In the genomic region with DNA sequence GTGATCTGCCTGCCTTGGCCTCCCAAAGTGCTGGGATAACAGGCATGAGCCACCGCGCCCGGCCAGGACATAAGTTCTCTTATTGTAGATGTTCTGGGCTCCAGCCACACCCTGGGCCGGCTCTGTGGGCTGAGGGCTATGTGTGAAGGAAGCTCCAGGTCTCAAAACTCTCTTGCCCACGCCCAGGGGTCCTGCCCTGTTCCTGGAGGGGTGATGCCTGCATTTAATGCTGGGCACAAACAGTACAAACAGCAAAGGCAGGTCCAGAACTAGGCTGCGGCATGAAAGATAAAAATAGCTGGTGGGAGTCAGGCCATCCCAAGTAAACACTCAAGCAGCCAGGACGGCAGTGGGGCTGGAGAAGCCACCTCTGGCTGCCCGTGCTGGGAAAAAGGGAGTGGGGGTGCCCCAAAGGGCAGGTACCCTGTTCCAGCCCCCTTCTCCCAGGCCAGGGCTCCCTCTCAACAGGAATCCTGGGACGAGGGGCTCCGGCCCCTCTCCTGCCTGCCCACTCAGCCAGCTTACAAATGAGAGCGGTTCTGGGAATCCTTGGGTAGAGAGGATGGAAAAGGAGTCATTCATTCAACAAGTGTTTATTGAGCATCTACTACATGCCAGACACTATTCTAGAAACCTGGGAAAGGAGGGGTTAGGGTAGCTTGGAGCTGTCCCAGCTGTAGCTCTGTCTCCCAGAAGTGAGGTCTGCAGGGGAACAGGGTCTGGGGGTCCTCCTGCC, we compare ENCODE assay signal across 12 cellular contexts. TPM values are rescaled to one million over a fixed set of nuclear protein-coding genes. Genes with fewer than 3 reads are reported as not detected.
DNase-seq lines count a peak whose midpoint lies in the region; ATAC-seq and TF ChIP-seq lines count a peak whose summit lies in the region.
"Had no signal": no experiment of that assay in that cellular context is flagged by ENCODE, and none has a peak within 500 bp of the region (broad histone marks: within the 10 kb centered on the region; RNA-seq: fewer than 3 reads in every experiment).

No MANE protein-coding gene starts in this region.

- no peak for DNase-seq in CD4-positive, alpha-beta T cell
- DNase-seq in T-helper 17 cell, result no peak
- no peak for DNase-seq in NCI-H2107 treated with DMSO at 0.1 percent for 48 hours (lab: John Stamatoyannopoulos, UW; ENCODE audit: unreplicated experiment)
- DNase-seq in amniotic stem cell (lab: John Stamatoyannopoulos, UW), result no peak
- DNase-seq: activated CD4-positive, alpha-beta T cell treated with anti-CD3 and anti-CD28 coated beads for 1 hour; MG63; NCI-H2227 treated with DMSO at 0.1 percent for 48 hours; stimulated activated CD4-positive, alpha-beta T cell treated with anti-CD3 and anti-CD28 coated beads, Interleukin-2, amount 100 ng/mL, for 48 hours had no signal

- TF ChIP-seq POLR2A in gastroesophageal sphincter (IDR thresholded peaks at IDR 0.05), result peak in 1 of 2 donors; percentile 4

- H3K27ac ChIP-seq in CD4-positive, alpha-beta T cell (ENCODE audit: low read depth, low read length), result peak overlapping the region; percentile 17
- H3K27ac ChIP-seq in gastroesophageal sphincter (peak overlapping the region; percentile 75 to 99 (median 96)), skin epidermis (peak overlapping the region in 20 of 21 experiments; percentile 1 to 99 (median 88))

- H3K27me3 ChIP-seq in CD4-positive, alpha-beta T cell (ENCODE audit: control insufficient read depth, insufficient read depth, low read length), result no peaks in the 10 kb centered on the region
- no peaks in the 10 kb centered on the region for H3K27me3 ChIP-seq in gastroesophageal sphincter
- H3K27me3 ChIP-seq: MG63 had no signal

- CTCF ChIA-PET in CD4-positive, alpha-beta T cell (lab: Charles Lee), result interaction anchor here (0.9 to 1.9 kb wide), 4 partner anchors 12 to 120 kb away, joined by 3 to 8 read pairs (median 4); a partner anchor contains a TSS

- peaks cover 0 to 24% of the 10 kb centered on the region in 2 donors for H3K36me3 ChIP-seq in gastroesophageal sphincter

- peaks cover 5% of the 10 kb centered on the region for H3K36me3 Mint-ChIP-seq in CD4-positive, alpha-beta T cell (ENCODE audit: low read depth)
- H3K36me3 Mint-ChIP-seq in T-helper 17 cell (ENCODE audit: low read depth), result no peaks in the 10 kb centered on the region

- TF ChIP-seq CTCF in CD4-positive, alpha-beta T cell (IDR thresholded peaks at IDR 0.05), result no peak
- TF ChIP-seq CTCF in gastroesophageal sphincter (IDR thresholded peaks at IDR 0.05), result no peak

- POLR2A ChIA-PET in CD4-positive, alpha-beta T cell (lab: Charles Lee), result interaction anchor here (1.2 to 10.9 kb wide), 5 partner anchors 12 to 89 kb away, joined by 5 to 230 read pairs (median 10); a partner anchor contains a TSS

- H3K4me3 ChIP-seq in gastroesophageal sphincter (no peak overlapping the region), skin epidermis (no peak overlapping the region)
- H3K4me3 ChIP-seq: MG63 had no signal

- no peak for ATAC-seq in CD4-positive, alpha-beta T cell (ENCODE audit: poor library complexity)
- ATAC-seq in T-helper 17 cell (no peak), gastroesophageal sphincter (no peak), GM18502 (IDR thresholded peaks at IDR 0.05; ENCODE audit: poor library complexity, unreplicated experiment) (no peak), HG03039 (IDR thresholded peaks at IDR 0.05; ENCODE audit: unreplicated experiment) (no peak)

- intact Hi-C loops in CD4-positive, alpha-beta T cell (cut with DNase I, micrococcal nuclease), result no loop called here

- 5 to 83% methylated on average over 3 to 4 of the region's 11 CpGs for WGBS in gastroesophageal sphincter (ENCODE audit: low coverage in 1 of 2), 2 donors

- H3K4me1 Mint-ChIP-seq in CD4-positive, alpha-beta T cell (ENCODE audit: low read depth), result peaks cover 52% of the 10 kb centered on the region
- peaks cover 36% of the 10 kb centered on the region for H3K4me1 Mint-ChIP-seq in T-helper 17 cell

- no peaks in the 10 kb centered on the region for H3K9me3 ChIP-seq in CD4-positive, alpha-beta T cell (ENCODE audit: control insufficient read depth, low read length)
- H3K9me3 ChIP-seq in T-helper 17 cell (ENCODE audit: control insufficient read depth, low read length, poor library complexity, severe bottlenecking), result no peaks in the 10 kb centered on the region
- no peaks in the 10 kb centered on the region for H3K9me3 ChIP-seq in gastroesophageal sphincter
- H3K9me3 ChIP-seq: MG63 had no signal

- no peak for TF ChIP-seq EP300 in gastroesophageal sphincter (IDR thresholded peaks at IDR 0.05)

- H3K4me3 Mint-ChIP-seq in CD4-positive, alpha-beta T cell, result peak overlapping the region; percentile 54
- H3K4me3 Mint-ChIP-seq in T-helper 17 cell, result no peak overlapping the region

- H3K9me3 Mint-ChIP-seq in CD4-positive, alpha-beta T cell, result no peaks in the 10 kb centered on the region

- peaks cover 12 to 99% (median 49%) of the 10 kb centered on the region in 3 donors for H3K4me1 ChIP-seq in gastroesophageal sphincter

- peak overlapping the region; percentile 90 for H3K27ac Mint-ChIP-seq in CD4-positive, alpha-beta T cell
- H3K27ac Mint-ChIP-seq in T-helper 17 cell, result peak overlapping the region; percentile 95

- H3K27me3 Mint-ChIP-seq in CD4-positive, alpha-beta T cell, result no peaks in the 10 kb centered on the region
- H3K27me3 Mint-ChIP-seq in T-helper 17 cell, result no peaks in the 10 kb centered on the region

RNA-seq across cellular contexts. Expression of a gene that starts 4.6 kb away (rescaled TPM):
- total RNA-seq in CD4-positive, alpha-beta T cell, result 1 to 10 TPM; 2.3 to 2.8 TPM
- total RNA-seq in T-helper 17 cell, result 1 to 10 TPM; 4.5 to 9.4 TPM
- total RNA-seq in gastroesophageal sphincter, result 100 to 1,000 TPM in 1 of 4 donors, 10 to 100 TPM in 3; 21.0 to 146 (median 40.8) TPM

RNA-seq across cellular contexts. Expression of a gene that starts 18.6 kb away (rescaled TPM):
- 100 to 1,000 TPM in 1 of 2 experiments, 10 to 100 TPM in 1; 98.5 to 114 TPM for total RNA-seq in CD4-positive, alpha-beta T cell
- 100 to 1,000 TPM in 1 of 2 donors, 10 to 100 TPM in 1; 86.0 to 114 TPM for total RNA-seq in T-helper 17 cell
- 10 to 100 TPM; 50.0 to 83.9 (median 57.6) TPM for total RNA-seq in gastroesophageal sphincter

RNA-seq across cellular contexts. Expression of a gene that starts 23.0 kb away (rescaled TPM):
- total RNA-seq in CD4-positive, alpha-beta T cell, result 10 to 100 TPM in 1 of 2 experiments, 1 to 10 TPM in 1; 9.9 to 11.7 TPM
- total RNA-seq in T-helper 17 cell (10 to 100 TPM; 19.8 to 23.6 TPM), gastroesophageal sphincter (10 to 100 TPM; 18.7 to 34.4 (median 31.2) TPM)

RNA-seq across cellular contexts. Expression of a gene that starts 29.6 kb away (rescaled TPM):
- 100 to 1,000 TPM; 110 to 112 TPM for total RNA-seq in CD4-positive, alpha-beta T cell
- total RNA-seq in T-helper 17 cell (100 to 1,000 TPM; 164 TPM), gastroesophageal sphincter (10 to 100 TPM in 1 of 4 donors, 1 to 10 TPM in 3; 2.6 to 10.8 (median 5.6) TPM)

RNA-seq across cellular contexts. Expression of a gene that starts 30.9 kb away (rescaled TPM):
- total RNA-seq in CD4-positive, alpha-beta T cell, result 100 to 1,000 TPM; 146 to 147 TPM
- total RNA-seq in T-helper 17 cell (100 to 1,000 TPM in 1 of 2 donors, 10 to 100 TPM in 1; 93.8 to 107 TPM), gastroesophageal sphincter (10 to 100 TPM; 18.4 to 69.6 (median 44.3) TPM)

Comparison
In these comparisons a context has a peak if more than half of its experiments do, and no peak if none do; other contexts are left out.
1. H3K27ac ChIP-seq: peak in every context shown above with its lines; median percentile 96 in gastroesophageal sphincter; 88 in skin epidermis; 17 in CD4-positive, alpha-beta T cell.